In genomic region chr1:200157718-200158117, GRCh38 we compare ENCODE assay signal across 20 cellular contexts.
DNase-seq lines count a peak whose midpoint lies in the region; ATAC-seq, FAIRE-seq and TF ChIP-seq lines count a peak whose summit lies in the region.
"Had no signal": no experiment of that assay in that cellular context is flagged by ENCODE, and none has a peak within 500 bp of the region (broad histone marks: within the 10 kb centered on the region; RNA-seq: fewer than 3 reads in every experiment).

No MANE protein-coding gene starts in this region.

- no TSS peak for BruUV-seq in PC-3 (replicated peaks; lab: Mats Ljungman, UMichigan)

- H3K4me2 ChIP-seq in PC-3 (ENCODE audit: low read length): no peak overlapping the region
- H3K4me2 ChIP-seq in astrocyte (ENCODE audit: low read length): no peak overlapping the region
- H3K4me2 ChIP-seq: A549, BLaER1 had no signal

- H3K4me3 Mint-ChIP-seq in stimulated activated naive CD8-positive, alpha-beta T cell treated with anti-CD3 and anti-CD28 coated beads, Interleukin-15, amount 100 ng/mL, for 72 hours: no peak overlapping the region
- no peak overlapping the region for H3K4me3 Mint-ChIP-seq in astrocyte (ENCODE audit: unreplicated experiment)
- no peak overlapping the region for H3K4me3 Mint-ChIP-seq in naive thymus-derived CD4-positive, alpha-beta T cell
- H3K4me3 Mint-ChIP-seq: CD14-positive monocyte; CD4-positive, alpha-beta memory T cell had no signal

- H3K9me2 ChIP-seq in PC-3 (replicated peaks; ENCODE audit: low read length): no peaks in the 10 kb centered on the region

- no peaks in the 10 kb centered on the region for H3F3A ChIP-seq in PC-3 (ENCODE audit: low read length, unreplicated experiment)

- H3K9me3 Mint-ChIP-seq in stimulated activated naive CD8-positive, alpha-beta T cell treated with anti-CD3 and anti-CD28 coated beads, Interleukin-15, amount 100 ng/mL, for 72 hours: no peaks in the 10 kb centered on the region
- H3K9me3 Mint-ChIP-seq in astrocyte (ENCODE audit: unreplicated experiment): no peaks in the 10 kb centered on the region
- H3K9me3 Mint-ChIP-seq in naive thymus-derived CD4-positive, alpha-beta T cell: peaks cover 0 to 5% (median 0%) of the 10 kb centered on the region in 11 donors
- H3K9me3 Mint-ChIP-seq: CD14-positive monocyte; CD4-positive, alpha-beta memory T cell had no signal

- H3K27ac ChIP-seq in PC-3 (ENCODE audit: low read length): no peak overlapping the region
- H3K27ac ChIP-seq in astrocyte (ENCODE audit: low read depth, low read length): no peak overlapping the region
- H3K27ac ChIP-seq in naive thymus-derived CD4-positive, alpha-beta T cell (ENCODE audit: low read depth, low read length): no peak overlapping the region
- H3K27ac ChIP-seq: 22Rv1, BLaER1, HL-60 had no signal

- FAIRE-seq in astrocyte (lab: Jason Lieb, UNC): peak; percentile 17
- FAIRE-seq: A549, GM12878 had no signal

- DNase-seq in stimulated activated naive CD8-positive, alpha-beta T cell treated with anti-CD3 and anti-CD28 coated beads, Interleukin-15, amount 100 ng/mL, for 72 hours: no peak
- no peak for DNase-seq in stimulated activated naive CD8-positive, alpha-beta T cell treated with anti-CD3 and anti-CD28 coated beads, Interleukin-15, Interleukin-2, amounts not matched to agents 100 U/mL and 50 U/mL, for 24 hours
- DNase-seq in PC-3: no peak
- no peak for DNase-seq in astrocyte (ENCODE audit: low read depth)
- DNase-seq in NCI-H748 (lab: John Stamatoyannopoulos, UW; ENCODE audit: unreplicated experiment): no peak
- no peak for DNase-seq in dedifferentiated amniotic fluid mesenchymal stem cell (ENCODE audit: extremely low spot score)
- DNase-seq in naive thymus-derived CD4-positive, alpha-beta T cell: no peak
- DNase-seq: CD4-positive, alpha-beta memory T cell; DMS 273 treated with DMSO at 0.1 percent for 48 hours; DMS53; DND-41; EL had no signal

- H3K79me2 ChIP-seq in PC-3 (ENCODE audit: low read length) (no peaks in the 10 kb centered on the region), astrocyte (ENCODE audit: insufficient read depth, low read length) (no peaks in the 10 kb centered on the region)

- H3K9me3 ChIP-seq in PC-3 (ENCODE audit: low read length): no peaks in the 10 kb centered on the region
- no peaks in the 10 kb centered on the region for H3K9me3 ChIP-seq in astrocyte (ENCODE audit: insufficient read depth, low read depth, low read length)
- H3K9me3 ChIP-seq in naive thymus-derived CD4-positive, alpha-beta T cell (ENCODE audit: control insufficient read depth in 2 of 3, low read length in 3 of 3): no peaks in the 10 kb centered on the region
- H3K9me3 ChIP-seq: A549, BLaER1, HAP-1 had no signal

- H3K9ac ChIP-seq in PC-3 (ENCODE audit: low read length) (no peak overlapping the region), astrocyte (ENCODE audit: low read length) (no peak overlapping the region)
- H3K9ac ChIP-seq: BLaER1 had no signal

- intact Hi-C loops in PC-3 (cut with micrococcal nuclease): no loop called here
- intact Hi-C loops in naive thymus-derived CD4-positive, alpha-beta T cell (cut with micrococcal nuclease): loop anchor here in 1 of 2 donors (10.0 kb wide), 1 partner anchor 867 kb away; the partner anchor contains the start of gene KIF21B

- POLR2A ChIA-PET in PC-3 (lab: Charles Lee; ENCODE audit: unreplicated experiment): no interaction called here
- POLR2A ChIA-PET in naive thymus-derived CD4-positive, alpha-beta T cell (lab: Charles Lee): no interaction called here

- peaks cover 29% of the 10 kb centered on the region for H3K4me1 Mint-ChIP-seq in stimulated activated naive CD8-positive, alpha-beta T cell treated with anti-CD3 and anti-CD28 coated beads, Interleukin-15, amount 100 ng/mL, for 72 hours
- H3K4me1 Mint-ChIP-seq in astrocyte (ENCODE audit: low read depth, unreplicated experiment): peaks cover 6% of the 10 kb centered on the region
- peaks cover 16 to 28% (median 24%) of the 10 kb centered on the region in 7 donors for H3K4me1 Mint-ChIP-seq in naive thymus-derived CD4-positive, alpha-beta T cell

- H3K4me3 ChIP-seq in PC-3 (ENCODE audit: low read length) (no peak overlapping the region), astrocyte (ENCODE audit: insufficient read depth, low read depth, low read length) (no peak overlapping the region)
- no peak overlapping the region for H3K4me3 ChIP-seq in naive thymus-derived CD4-positive, alpha-beta T cell (ENCODE audit: low read length)
- H3K4me3 ChIP-seq: A549, BLaER1, GM12878, HAP-1 had no signal

- ATAC-seq in stimulated activated naive CD8-positive, alpha-beta T cell treated with anti-CD3 and anti-CD28 coated beads, Interleukin-15, amount 100 ng/mL, for 72 hours: no peak
- ATAC-seq in stimulated activated naive CD8-positive, alpha-beta T cell treated with anti-CD3 and anti-CD28 coated beads, Interleukin-15, Interleukin-2, amounts not matched to agents 100 U/mL and 50 U/mL, for 24 hours: no peak
- ATAC-seq in PC-3 (peak; percentile 63), HG02763 (IDR thresholded peaks at IDR 0.05; ENCODE audit: unreplicated experiment) (no peak)
- no peak for ATAC-seq in naive thymus-derived CD4-positive, alpha-beta T cell
- ATAC-seq: A549, GM12878 had no signal

- H4K20me1 ChIP-seq in PC-3 (ENCODE audit: low read length) (no peaks in the 10 kb centered on the region), astrocyte (ENCODE audit: insufficient read depth, low read length) (no peaks in the 10 kb centered on the region)
- H4K20me1 ChIP-seq: BLaER1 had no signal

- no peak overlapping the region for H2AFZ ChIP-seq in PC-3 (ENCODE audit: low read length)
- no peak overlapping the region for H2AFZ ChIP-seq in astrocyte (ENCODE audit: low read depth, low read length)

- no peaks in the 10 kb centered on the region for H3K27me3 Mint-ChIP-seq in stimulated activated naive CD8-positive, alpha-beta T cell treated with anti-CD3 and anti-CD28 coated beads, Interleukin-15, amount 100 ng/mL, for 72 hours
- H3K27me3 Mint-ChIP-seq in astrocyte (ENCODE audit: low read depth, unreplicated experiment): no peaks in the 10 kb centered on the region
- H3K27me3 Mint-ChIP-seq in naive thymus-derived CD4-positive, alpha-beta T cell: peaks cover 0 to 4% (median 0%) of the 10 kb centered on the region in 5 donors
- H3K27me3 Mint-ChIP-seq: CD4-positive, alpha-beta memory T cell had no signal

- no peaks in the 10 kb centered on the region for H3K36me3 Mint-ChIP-seq in astrocyte (ENCODE audit: low read depth, unreplicated experiment)
- peaks cover 0 to 11% (median 0%) of the 10 kb centered on the region in 5 donors for H3K36me3 Mint-ChIP-seq in naive thymus-derived CD4-positive, alpha-beta T cell
- H3K36me3 Mint-ChIP-seq: CD14-positive monocyte; CD4-positive, alpha-beta memory T cell had no signal

- H3K36me3 ChIP-seq in PC-3 (ENCODE audit: low read depth, low read length) (no peaks in the 10 kb centered on the region), astrocyte (ENCODE audit: insufficient read depth, low read length) (no peaks in the 10 kb centered on the region)
- H3K36me3 ChIP-seq in naive thymus-derived CD4-positive, alpha-beta T cell (ENCODE audit: control insufficient read depth in 2 of 3, insufficient read depth in 3 of 3, low read length in 3 of 3): no peaks in the 10 kb centered on the region
- H3K36me3 ChIP-seq: BLaER1, HAP-1 had no signal

- peak overlapping the region; percentile 10 to 34 for H3K27ac Mint-ChIP-seq in stimulated activated naive CD8-positive, alpha-beta T cell treated with anti-CD3 and anti-CD28 coated beads, Interleukin-15, amount 100 ng/mL, for 72 hours
- no peak overlapping the region for H3K27ac Mint-ChIP-seq in astrocyte (ENCODE audit: unreplicated experiment)
- H3K27ac Mint-ChIP-seq in naive thymus-derived CD4-positive, alpha-beta T cell: no peak overlapping the region
- H3K27ac Mint-ChIP-seq: CD14-positive monocyte; CD4-positive, alpha-beta memory T cell had no signal

- H3K4me1 ChIP-seq in PC-3 (ENCODE audit: insufficient read depth, low read length) (no peaks in the 10 kb centered on the region), astrocyte (ENCODE audit: insufficient read depth, low read length) (no peaks in the 10 kb centered on the region)
- peaks cover 23% of the 10 kb centered on the region in 2 donors for H3K4me1 ChIP-seq in naive thymus-derived CD4-positive, alpha-beta T cell (ENCODE audit: control insufficient read depth in 2 of 2, insufficient read depth in 2 of 2, low read length in 2 of 2)

- CTCF ChIA-PET in PC-3 (lab: Charles Lee): interaction anchor here (0.6 to 0.8 kb wide), 3 partner anchors 85 to 195 kb away, joined by 3 to 4 read pairs (median 3); no protein-coding TSS in a partner anchor
- CTCF ChIA-PET in naive thymus-derived CD4-positive, alpha-beta T cell (lab: Charles Lee): interaction anchor here (0.6 kb wide), 1 partner anchor 105 kb away, joined by 3 read pairs; no protein-coding TSS in a partner anchor

- TF ChIP-seq CTCF in PC-3 (conservative IDR thresholded peaks at IDR 0.05; ENCODE audit: low read depth, low read length): no peak
- TF ChIP-seq CTCF in astrocyte (IDR thresholded peaks at IDR 0.05; ENCODE audit: insufficient read depth, low read depth, low read length): no peak

- H3K27me3 ChIP-seq in PC-3 (ENCODE audit: low read length): no peaks in the 10 kb centered on the region
- no peaks in the 10 kb centered on the region for H3K27me3 ChIP-seq in astrocyte (ENCODE audit: insufficient read depth, low read length)
- no peaks in the 10 kb centered on the region for H3K27me3 ChIP-seq in naive thymus-derived CD4-positive, alpha-beta T cell (ENCODE audit: control insufficient read depth in 2 of 2, insufficient read depth in 2 of 2, low read length in 2 of 2)
- H3K27me3 ChIP-seq: BLaER1 had no signal

Comparison
In these comparisons a context has a peak if more than half of its experiments do, and no peak if none do; other contexts are left out.
1. H3K27ac Mint-ChIP-seq: peak in stimulated activated naive CD8-positive, alpha-beta T cell treated with anti-CD3 and anti-CD28 coated beads, Interleukin-15, amount 100 ng/mL, for 72 hours (2 of 2); none in astrocyte (single experiment) and naive thymus-derived CD4-positive, alpha-beta T cell (0 of 9).